ENCODE assay signal across 19 cellular contexts in genomic region chr14:61113561-61113960, GRCh38.
DNase-seq lines count a peak whose midpoint lies in the region; TF ChIP-seq lines count a peak whose summit lies in the region.
"Had no signal": no experiment of that assay in that cellular context is flagged by ENCODE, and none has a peak within 500 bp of the region (broad histone marks: within the 10 kb centered on the region; RNA-seq: fewer than 3 reads in every experiment).

No MANE protein-coding gene starts in this region.

- H2AFZ ChIP-seq in neural progenitor cell (replicated peaks): no peak overlapping the region

- H3K9me3 Mint-ChIP-seq in neural progenitor cell: peaks cover 36% of the 10 kb centered on the region

- peaks cover 33% of the 10 kb centered on the region for H3K4me1 Mint-ChIP-seq in neural progenitor cell
- H3K4me1 Mint-ChIP-seq: activated CD4-positive, alpha-beta T cell treated with anti-CD3 and anti-CD28 coated beads for 36 hours; activated naive CD8-positive, alpha-beta T cell treated with anti-CD3 and anti-CD28 coated beads for 36 hours; activated T-helper 17 cell treated with anti-CD3 and anti-CD28 coated beads, Interleukin-2, amount 50 U/mL, for 72 hours; stimulated activated naive B cell treated with anti-CD40 and anti-IgM and Interleukin-4, amounts not matched to agents 10 μg/mL and 1 μg/mL and 100 μg/mL, for 72 hours had no signal

- no peak overlapping the region for H3K4me2 ChIP-seq in neural progenitor cell

- H3K4me3 ChIP-seq in SJCRH30 (no peak overlapping the region), neural progenitor cell (no peak overlapping the region), brain microvascular endothelial cell (ENCODE audit: low read depth, low read length) (no peak overlapping the region)
- H3K4me3 ChIP-seq: prostate gland, testis had no signal

- in situ Hi-C loops in KBM-7 (cut with MboI; ENCODE audit: low pct_unique_long_range_greater_than_20kb, low sequenced_read_pairs) (no loop called here), brain microvascular endothelial cell (cut with HindIII; ENCODE audit: low pct_ligation_motif_present, low sequenced_read_pairs) (no loop called here)

- no peaks in the 10 kb centered on the region for H4K20me1 ChIP-seq in neural progenitor cell (ENCODE audit: low read depth)

- H3K9me3 ChIP-seq in SJCRH30 (replicated peaks) (peaks cover 6% of the 10 kb centered on the region; the same call in 1 of the 2 replicates), neural progenitor cell (ENCODE audit: low read depth) (no peaks in the 10 kb centered on the region)
- H3K9me3 ChIP-seq: prostate gland, testis had no signal

- peak; percentile 62 for DNase-seq in KBM-7
- peak; percentile 52 for DNase-seq in NCI-H146 (lab: John Stamatoyannopoulos, UW)
- peak; percentile 76 to 91 for DNase-seq in SJCRH30
- no peak for DNase-seq in neural progenitor cell (ENCODE audit: low spot score)
- DNase-seq in NCI-H526 (lab: John Stamatoyannopoulos, UW): no peak
- DNase-seq in brain microvascular endothelial cell: no peak
- no peak for DNase-seq in posterior vena cava (ENCODE audit: low spot score)
- DNase-seq: activated CD4-positive, alpha-beta T cell treated with anti-CD3 and anti-CD28 coated beads for 36 hours; activated naive CD8-positive, alpha-beta T cell treated with anti-CD3 and anti-CD28 coated beads for 36 hours; DND-41; endodermal cell; GOT3; NCI-H1105; NCI-H226; stimulated activated CD4-positive, alpha-beta T cell treated with anti-CD3 and anti-CD28 coated beads, Interleukin-2, amount 100 ng/mL, for 24 hours; stimulated activated naive B cell treated with anti-CD40 and anti-IgM and Interleukin-4, amounts not matched to agents 10 μg/mL and 1 μg/mL and 100 μg/mL, for 72 hours; testis had no signal

- no peaks in the 10 kb centered on the region for H3K36me3 ChIP-seq in SJCRH30
- H3K36me3 ChIP-seq in neural progenitor cell: no peaks in the 10 kb centered on the region
- H3K36me3 ChIP-seq in brain microvascular endothelial cell (replicated peaks): no peaks in the 10 kb centered on the region
- H3K36me3 ChIP-seq: prostate gland had no signal

- H3K27me3 Mint-ChIP-seq in neural progenitor cell (ENCODE audit: insufficient read depth, low read depth): peaks cover 7% of the 10 kb centered on the region

- no peak overlapping the region for H3K9ac ChIP-seq in neural progenitor cell

- peak overlapping the region; percentile 38 for H3K27ac ChIP-seq in SJCRH30
- H3K27ac ChIP-seq in neural progenitor cell: no peak overlapping the region
- no peak overlapping the region for H3K27ac ChIP-seq in brain microvascular endothelial cell
- H3K27ac ChIP-seq: prostate gland, testis had no signal

- peaks cover 11% of the 10 kb centered on the region for H3F3A ChIP-seq in neural progenitor cell (ENCODE audit: low read depth)

- peak overlapping the region; percentile 1 for H3K4me3 Mint-ChIP-seq in neural progenitor cell
- H3K4me3 Mint-ChIP-seq: activated CD4-positive, alpha-beta T cell treated with anti-CD3 and anti-CD28 coated beads for 36 hours; activated naive CD8-positive, alpha-beta T cell treated with anti-CD3 and anti-CD28 coated beads for 36 hours; activated T-helper 17 cell treated with anti-CD3 and anti-CD28 coated beads, Interleukin-2, amount 50 U/mL, for 72 hours; endodermal cell; stimulated activated naive B cell treated with anti-CD40 and anti-IgM and Interleukin-4, amounts not matched to agents 10 μg/mL and 1 μg/mL and 100 μg/mL, for 72 hours had no signal

- peaks cover 5% of the 10 kb centered on the region for H3K36me3 Mint-ChIP-seq in neural progenitor cell
- H3K36me3 Mint-ChIP-seq: activated naive CD8-positive, alpha-beta T cell treated with anti-CD3 and anti-CD28 coated beads for 36 hours had no signal

- TF ChIP-seq CTCF in neural progenitor cell (IDR thresholded peaks at IDR 0.05) (no peak), brain microvascular endothelial cell (IDR thresholded peaks at IDR 0.05; ENCODE audit: low read depth, low read length, missing control alignments) (no peak)

- peak overlapping the region; percentile 14 for H3K27ac Mint-ChIP-seq in neural progenitor cell
- H3K27ac Mint-ChIP-seq: activated CD4-positive, alpha-beta T cell treated with anti-CD3 and anti-CD28 coated beads for 36 hours; activated naive CD8-positive, alpha-beta T cell treated with anti-CD3 and anti-CD28 coated beads for 36 hours; activated T-helper 17 cell treated with anti-CD3 and anti-CD28 coated beads, Interleukin-2, amount 50 U/mL, for 72 hours; endodermal cell; stimulated activated naive B cell treated with anti-CD40 and anti-IgM and Interleukin-4, amounts not matched to agents 10 μg/mL and 1 μg/mL and 100 μg/mL, for 72 hours had no signal

- intact Hi-C loops in posterior vena cava (cut with DNase I): no loop called here

- no peaks in the 10 kb centered on the region for H3K79me2 ChIP-seq in neural progenitor cell (ENCODE audit: low read depth)

- H3K4me1 ChIP-seq in SJCRH30 (peaks cover 27% of the 10 kb centered on the region), neural progenitor cell (peaks cover 19% of the 10 kb centered on the region)
- H3K4me1 ChIP-seq: prostate gland had no signal

- H3K27me3 ChIP-seq in SJCRH30 (no peaks in the 10 kb centered on the region), neural progenitor cell (no peaks in the 10 kb centered on the region), brain microvascular endothelial cell (replicated peaks) (no peaks in the 10 kb centered on the region)
- H3K27me3 ChIP-seq: testis had no signal

Comparison
In these comparisons a context has a peak if more than half of its experiments do, and no peak if none do; other contexts are left out.
1. DNase-seq: peak in KBM-7 (single experiment), NCI-H146 (single experiment) and SJCRH30 (2 of 2); none in neural progenitor cell (single experiment), NCI-H526 (0 of 2), brain microvascular endothelial cell (single experiment) and posterior vena cava (single experiment).